ENCODE assay signal across 1 cellular context in genomic region chr16:54158986-54159385, GRCh38.
TF ChIP-seq lines count a peak whose summit lies in the region.

No MANE protein-coding gene starts in this region.

TF ChIP-seq in HepG2, 621 proteins besides CTCF, POLR2A, EP300 and RAD21 (continued from another document and continues in another):
- TF ChIP-seq KDM3A (CRISPR knock-in tag; IDR thresholded peaks at IDR 0.05; ENCODE audit: low read depth) (no peak), CCDC6 (CRISPR knock-in tag; IDR thresholded peaks at IDR 0.05) (no peak), AKNA (CRISPR knock-in tag; IDR thresholded peaks at IDR 0.05; ENCODE audit: borderline replicate concordance) (no peak), ZFP41 (CRISPR knock-in tag; IDR thresholded peaks at IDR 0.05; ENCODE audit: borderline replicate concordance) (0 out of 2 replicates have a peak, but pooled peaks have one; percentile 45), E2F5 (CRISPR knock-in tag; conservative IDR thresholded peaks at IDR 0.05) (no peak; the same call in 1 of the 2 replicates), ZNF687 (CRISPR knock-in tag; IDR thresholded peaks at IDR 0.05) (peak; percentile 68), NR0B2 (CRISPR knock-in tag; IDR thresholded peaks at IDR 0.05) (peak; percentile 57; the same call in 1 of the 2 replicates), IKZF4 (CRISPR knock-in tag; IDR thresholded peaks at IDR 0.05; ENCODE audit: borderline replicate concordance, low read depth, not compliant biosample characterization) (no peak), TGIF2 (CRISPR knock-in tag; IDR thresholded peaks at IDR 0.05) (no peak), MLX (CRISPR knock-in tag; IDR thresholded peaks at IDR 0.05) (no peak), ZNF430 (CRISPR knock-in tag; IDR thresholded peaks at IDR 0.05) (no peak), ZNF775 (CRISPR knock-in tag; IDR thresholded peaks at IDR 0.05; ENCODE audit: borderline replicate concordance) (no peak), ZBTB39 (CRISPR knock-in tag; IDR thresholded peaks at IDR 0.05) (no peak), GTF3A (CRISPR knock-in tag; conservative IDR thresholded peaks at IDR 0.05) (no peak), ZNF138 (CRISPR knock-in tag; IDR thresholded peaks at IDR 0.05; ENCODE audit: low read depth) (0 out of 2 replicates have a peak, but pooled peaks have one; percentile 27), ATF4 (CRISPR knock-in tag; IDR thresholded peaks at IDR 0.05) (no peak), ARID5B (CRISPR knock-in tag; IDR thresholded peaks at IDR 0.05) (no peak), ZNF883 (CRISPR knock-in tag; IDR thresholded peaks at IDR 0.05; ENCODE audit: not compliant biosample characterization) (peak; percentile 44), MLXIP (CRISPR knock-in tag; IDR thresholded peaks at IDR 0.05; ENCODE audit: borderline replicate concordance) (no peak), KDM5A (IDR thresholded peaks at IDR 0.05; ENCODE audit: borderline replicate concordance, low read length) (no peak), CBX2 (IDR thresholded peaks at IDR 0.05; ENCODE audit: low read depth, low read length) (no peak), CBX2 (CRISPR knock-in tag; IDR thresholded peaks at IDR 0.05; ENCODE audit: low read depth) (no peak), USF2 (IDR thresholded peaks at IDR 0.05; ENCODE audit: low read depth, low read length) (no peak), USF2 (CRISPR knock-in tag; IDR thresholded peaks at IDR 0.05; ENCODE audit: borderline replicate concordance) (peak; percentile 16; the same call in 1 of the 2 replicates), STAG1 (CRISPR knock-in tag; IDR thresholded peaks at IDR 0.05) (no peak), RNF2 (conservative IDR thresholded peaks at IDR 0.05; ENCODE audit: low read depth) (no peak), TBX2 (CRISPR knock-in tag; IDR thresholded peaks at IDR 0.05; ENCODE audit: borderline replicate concordance) (peak; percentile 49; the same call in 1 of the 2 replicates), EED (CRISPR knock-in tag; IDR thresholded peaks at IDR 0.05) (peak; percentile 50; the same call in 1 of the 2 replicates), ZNF274 (CRISPR knock-in tag; IDR thresholded peaks at IDR 0.05) (0 out of 2 replicates have a peak, but pooled peaks have one; percentile 63), ZNF747 (CRISPR knock-in tag; IDR thresholded peaks at IDR 0.05; ENCODE audit: borderline replicate concordance) (0 out of 2 replicates have a peak, but pooled peaks have one; percentile 19)
